In genomic region chr1:13562981-13563380, GRCh38 we compare ENCODE assay signal across 15 cellular contexts. TPM values are rescaled to one million over a fixed set of nuclear protein-coding genes. Genes with fewer than 3 reads are reported as not detected.
"Had no signal": no experiment of that assay in that cellular context is flagged by ENCODE, and none has a peak within 500 bp of the region (broad histone marks: within the 10 kb centered on the region; RNA-seq: fewer than 3 reads in every experiment).

No MANE protein-coding gene starts in this region.

RNA-seq across cellular contexts. Expression of gene PDPN, which starts 20.7 kb away (rescaled TPM):
- total RNA-seq: activated naive CD4-positive, alpha-beta T cell treated with anti-CD3 and anti-CD28 coated beads for 36 hours; activated naive CD4-positive, alpha-beta T cell treated with anti-CD3 and anti-CD28 coated beads, Interleukin-2, amount 50 U/mL, for 72 hours; activated naive CD8-positive, alpha-beta T cell treated with anti-CD3 and anti-CD28 coated beads for 36 hours; activated naive CD8-positive, alpha-beta T cell treated with anti-CD3 and anti-CD28 coated beads, Interleukin-2, amount 10 ng/mL, durations not matched to agents 7 days and 5 days; activated T-cell treated with anti-CD3 and anti-CD28 coated beads, Interleukin-2, amount 50 U/mL, for 72 hours; activated T-helper 1 cell treated with anti-CD3 and anti-CD28 coated beads, Interleukin-12 subunit alpha, Interleukin-12 subunit beta, Interleukin-2, Interleukin-4 antibody, amounts not matched to agents 30 ng/mL and 10 ng/mL and 1 ng/mL, durations not matched to agents 14 hours and 24 hours and 36 hours; activated T-helper 17 cell treated with anti-CD3 and anti-CD28 coated beads, Interleukin-2, amount 50 U/mL, for 72 hours; activated T-helper 2 cell treated with anti-CD3 and anti-CD28 coated beads, Interferon-gamma antibody, Interleukin-2, Interleukin-4, amounts not matched to agents 10 μg/mL and 5 μg/mL and 100 μg/mL, durations not matched to agents 14 hours and 24 hours and 36 hours had no signal

RNA-seq across cellular contexts. Expression of gene LRRC38, which starts 49.2 kb away (rescaled TPM):
- total RNA-seq: activated naive CD4-positive, alpha-beta T cell treated with anti-CD3 and anti-CD28 coated beads for 36 hours; activated naive CD4-positive, alpha-beta T cell treated with anti-CD3 and anti-CD28 coated beads, Interleukin-2, amount 50 U/mL, for 72 hours; activated naive CD8-positive, alpha-beta T cell treated with anti-CD3 and anti-CD28 coated beads for 36 hours; activated naive CD8-positive, alpha-beta T cell treated with anti-CD3 and anti-CD28 coated beads, Interleukin-2, amount 10 ng/mL, durations not matched to agents 7 days and 5 days; activated T-cell treated with anti-CD3 and anti-CD28 coated beads, Interleukin-2, amount 50 U/mL, for 4 hours; activated T-cell treated with anti-CD3 and anti-CD28 coated beads, Interleukin-2, amount 50 U/mL, for 72 hours; activated T-helper 1 cell treated with anti-CD3 and anti-CD28 coated beads, Interleukin-12 subunit alpha, Interleukin-12 subunit beta, Interleukin-2, Interleukin-4 antibody, amounts not matched to agents 30 ng/mL and 10 ng/mL and 1 ng/mL, durations not matched to agents 14 hours and 24 hours and 36 hours; activated T-helper 17 cell treated with anti-CD3 and anti-CD28 coated beads, Interleukin-2, amount 50 U/mL, for 72 hours; activated T-helper 2 cell treated with anti-CD3 and anti-CD28 coated beads, Interferon-gamma antibody, Interleukin-2, Interleukin-4, amounts not matched to agents 10 μg/mL and 5 μg/mL and 100 μg/mL, durations not matched to agents 14 hours and 24 hours and 36 hours; aorta; ascending aorta; astrocyte; body of pancreas; bronchial epithelial cell; cardiac muscle cell had no signal
- polyA plus RNA-seq: aorta, cardiac muscle cell had no signal
